Comparison of ENCODE assay signal across 1 cellular context in the genomic region with DNA sequence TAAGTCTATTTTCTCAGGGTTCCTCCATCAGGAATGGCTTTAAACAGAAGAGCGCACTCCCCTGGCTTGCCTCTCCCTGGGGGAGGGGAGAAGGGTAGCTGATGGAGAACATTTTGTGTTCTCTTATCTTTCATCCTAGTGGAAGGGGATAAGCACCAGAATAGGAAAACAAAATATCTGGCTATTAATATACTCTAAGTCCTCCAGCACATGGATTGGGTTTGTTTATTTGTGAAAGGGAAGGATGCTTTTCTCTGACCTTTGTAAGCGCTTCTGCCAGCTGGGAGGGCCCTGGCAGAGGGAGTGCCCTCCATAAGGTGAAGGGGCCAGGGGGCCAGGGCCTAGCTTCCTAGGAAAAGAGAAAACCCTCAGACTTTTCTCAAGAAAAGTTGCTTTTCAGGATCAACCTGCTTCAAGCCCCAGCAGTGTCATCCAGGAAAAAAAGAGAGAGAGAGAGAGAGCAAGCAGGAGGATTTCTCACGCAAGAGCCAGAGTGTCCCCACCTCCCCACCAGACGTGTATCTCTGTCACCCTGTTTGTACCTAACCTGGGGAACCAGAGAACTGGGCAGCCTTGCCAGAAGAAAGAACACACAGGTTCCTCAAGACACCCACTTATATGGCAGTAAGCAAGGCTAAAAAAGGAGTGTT.
TF ChIP-seq lines count a peak whose summit lies in the region.

No MANE protein-coding gene starts in this region.

TF ChIP-seq in A549, 52 proteins besides CTCF, POLR2A, EP300 and RAD21:
- TF ChIP-seq ZNF302 (CRISPR knock-in tag; IDR thresholded peaks at IDR 0.05) (0 out of 2 replicates have a peak, but pooled peaks have one; percentile 15), TP53 (CRISPR knock-in tag; IDR thresholded peaks at IDR 0.05) (0 out of 2 replicates have a peak, but pooled peaks have one; percentile 53), SREBF2 (IDR thresholded peaks at IDR 0.05) (no peak), FOSB (CRISPR knock-in tag; IDR thresholded peaks at IDR 0.05) (no peak), CHD2 (IDR thresholded peaks at IDR 0.05; ENCODE audit: low read length, partially characterized antibody) (peak; percentile 7), HOXB5 (CRISPR knock-in tag; IDR thresholded peaks at IDR 0.05) (0 out of 2 replicates have a peak, but pooled peaks have one; percentile 38), EHF (CRISPR knock-in tag; IDR thresholded peaks at IDR 0.05) (peak; percentile 73)
- TF ChIP-seq, protein P1, sequence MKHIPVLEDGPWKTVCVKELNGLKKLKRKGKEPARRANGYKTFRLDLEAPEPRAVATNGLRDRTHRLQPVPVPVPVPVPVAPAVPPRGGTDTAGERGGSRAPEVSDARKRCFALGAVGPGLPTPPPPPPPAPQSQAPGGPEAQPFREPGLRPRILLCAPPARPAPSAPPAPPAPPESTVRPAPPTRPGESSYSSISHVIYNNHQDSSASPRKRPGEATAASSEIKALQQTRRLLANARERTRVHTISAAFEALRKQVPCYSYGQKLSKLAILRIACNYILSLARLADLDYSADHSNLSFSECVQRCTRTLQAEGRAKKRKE (CRISPR knock-in tag; IDR thresholded peaks at IDR 0.05; ENCODE audit: low read depth), result 0 out of 2 replicates have a peak, but pooled peaks have one; percentile 51
